In genomic region chr9:96618209-96619108, GRCh38 we compare ENCODE assay signal across 8 cellular contexts. TPM values are rescaled to one million over a fixed set of nuclear protein-coding genes. Genes with fewer than 3 reads are reported as not detected.
DNase-seq lines count a peak whose midpoint lies in the region; ATAC-seq and TF ChIP-seq lines count a peak whose summit lies in the region.

No MANE protein-coding gene starts in this region.

- TF ChIP-seq CTCF in HFFc6 (IDR thresholded peaks at IDR 0.05) (no peak), endothelial cell (IDR thresholded peaks at IDR 0.05; ENCODE audit: unreplicated experiment) (no peak)

- in situ Hi-C loops in ACHN (cut with HindIII; ENCODE audit: low pct_ligation_motif_present, low pct_unique_long_range_greater_than_20kb, low sequenced_read_pairs), result no loop called here

- H3K27me3 Mint-ChIP-seq in HFFc6 (ENCODE audit: insufficient read depth) (no peaks in the 10 kb centered on the region; the same call in 1 of the 2 replicates), endothelial cell (ENCODE audit: unreplicated experiment) (no peaks in the 10 kb centered on the region), memory B cell (peaks cover 21% of the 10 kb centered on the region)
- H3K27me3 Mint-ChIP-seq in activated CD4-positive, alpha-beta memory T cell treated with anti-CD3 and anti-CD28 coated beads, Interleukin-2, amount 10 ng/mL, durations not matched to agents 7 days and 5 days, result peaks cover 42% of the 10 kb centered on the region

- peak overlapping the region; percentile 58 for H3K27ac Mint-ChIP-seq in HFFc6
- no peak overlapping the region for H3K27ac Mint-ChIP-seq in activated CD4-positive, alpha-beta memory T cell treated with anti-CD3 and anti-CD28 coated beads, Interleukin-2, amount 10 ng/mL, durations not matched to agents 7 days and 5 days
- peak overlapping the region; percentile 26 for H3K27ac Mint-ChIP-seq in endothelial cell (ENCODE audit: unreplicated experiment)
- no peak overlapping the region for H3K27ac Mint-ChIP-seq in memory B cell

- H3K36me3 Mint-ChIP-seq in HFFc6 (ENCODE audit: low read depth) (no peaks in the 10 kb centered on the region), endothelial cell (ENCODE audit: low read depth, unreplicated experiment) (no peaks in the 10 kb centered on the region), memory B cell (no peaks in the 10 kb centered on the region)
- no peaks in the 10 kb centered on the region for H3K36me3 Mint-ChIP-seq in activated CD4-positive, alpha-beta memory T cell treated with anti-CD3 and anti-CD28 coated beads, Interleukin-2, amount 10 ng/mL, durations not matched to agents 7 days and 5 days (ENCODE audit: low read depth)

- peak overlapping the region; percentile 86 for H3K4me3 Mint-ChIP-seq in HFFc6
- peak overlapping the region; percentile 37 for H3K4me3 Mint-ChIP-seq in activated CD4-positive, alpha-beta memory T cell treated with anti-CD3 and anti-CD28 coated beads, Interleukin-2, amount 10 ng/mL, durations not matched to agents 7 days and 5 days
- peak overlapping the region; percentile 86 for H3K4me3 Mint-ChIP-seq in endothelial cell (ENCODE audit: unreplicated experiment)
- H3K4me3 Mint-ChIP-seq in memory B cell, result peak overlapping the region; percentile 75

- POLR2A ChIA-PET in activated CD4-positive, alpha-beta memory T cell treated with anti-CD3 and anti-CD28 coated beads, Interleukin-2, amount 10 ng/mL, durations not matched to agents 7 days and 5 days (lab: Charles Lee), result interaction anchor here (0.6 to 0.7 kb wide), 2 partner anchors 15 to 111 kb away, joined by 3 to 4 read pairs; no protein-coding TSS in a partner anchor

- H3K4me1 Mint-ChIP-seq in HFFc6 (ENCODE audit: low read depth), result peaks cover 60% of the 10 kb centered on the region
- peaks cover 4% of the 10 kb centered on the region for H3K4me1 Mint-ChIP-seq in activated CD4-positive, alpha-beta memory T cell treated with anti-CD3 and anti-CD28 coated beads, Interleukin-2, amount 10 ng/mL, durations not matched to agents 7 days and 5 days
- H3K4me1 Mint-ChIP-seq in endothelial cell (ENCODE audit: unreplicated experiment), result peaks cover 30% of the 10 kb centered on the region
- peaks cover 4% of the 10 kb centered on the region for H3K4me1 Mint-ChIP-seq in memory B cell

- no peak for ATAC-seq in memory B cell (ENCODE audit: low read depth)

- no peaks in the 10 kb centered on the region for H3K9me3 Mint-ChIP-seq in HFFc6
- H3K9me3 Mint-ChIP-seq in activated CD4-positive, alpha-beta memory T cell treated with anti-CD3 and anti-CD28 coated beads, Interleukin-2, amount 10 ng/mL, durations not matched to agents 7 days and 5 days, result no peaks in the 10 kb centered on the region
- H3K9me3 Mint-ChIP-seq in endothelial cell (ENCODE audit: unreplicated experiment), result no peaks in the 10 kb centered on the region
- H3K9me3 Mint-ChIP-seq in memory B cell, result no peaks in the 10 kb centered on the region

- CTCF ChIA-PET in activated CD4-positive, alpha-beta memory T cell treated with anti-CD3 and anti-CD28 coated beads, Interleukin-2, amount 10 ng/mL, durations not matched to agents 7 days and 5 days (lab: Charles Lee), result interaction anchor here (0.7 to 1.3 kb wide), 3 partner anchors 11 to 1275 kb away, joined by 3 to 5 read pairs (median 3); no protein-coding TSS in a partner anchor

- DNase-seq in ACHN, result peak; percentile 56
- peak; percentile 46 for DNase-seq in HFFc6
- peak; percentile 17 for DNase-seq in activated CD4-positive, alpha-beta memory T cell treated with anti-CD3 and anti-CD28 coated beads, Interleukin-2, amount 10 ng/mL, durations not matched to agents 7 days and 5 days
- peak; percentile 22 for DNase-seq in endothelial cell (ENCODE audit: low spot score)
- peak in 1 of 2 donors; percentile 32 for DNase-seq in memory B cell (ENCODE audit: low spot score in 2 of 2)
- DNase-seq in stimulated activated naive CD4-positive, alpha-beta T cell treated with Interleukin-2 at 50 U/mL for 16 hours (lab: John Stamatoyannopoulos, UW), result peak; percentile 7
- no peak for DNase-seq in germinal center (ENCODE audit: low spot score)
- no peak for DNase-seq in activated CD4-positive, CD25-positive, alpha-beta regulatory T cell treated with anti-CD3 and anti-CD28 coated beads, Interleukin-2, amount 50 U/mL, for 72 hours

RNA-seq across cellular contexts. Expression of gene CDC14B, which starts 1.2 kb away (rescaled TPM):
- total RNA-seq in HFFc6 (2021; fragmentation: NEBNext Ultra II Directional; extraction: Animal tissue kit (Norgen Biotek cat#: 25700)), result 10 to 100 TPM; 10.7 to 14.9 (median 12.1) TPM
- total RNA-seq in activated CD4-positive, alpha-beta memory T cell treated with anti-CD3 and anti-CD28 coated beads, Interleukin-2, amount 10 ng/mL, durations not matched to agents 7 days and 5 days, result 1 to 10 TPM; 3.0 to 3.1 TPM
- 21.4 TPM for total RNA-seq in endothelial cell (ENCODE audit: unreplicated experiment)

RNA-seq across cellular contexts. Expression of gene PRXL2C, which starts 36.7 kb away (rescaled TPM):
- total RNA-seq in HFFc6 (2021; fragmentation: NEBNext Ultra II Directional; extraction: Animal tissue kit (Norgen Biotek cat#: 25700)), result 10 to 100 TPM; 16.3 to 19.7 (median 17.8) TPM
- 10 to 100 TPM; 11.2 to 13.4 TPM for total RNA-seq in activated CD4-positive, alpha-beta memory T cell treated with anti-CD3 and anti-CD28 coated beads, Interleukin-2, amount 10 ng/mL, durations not matched to agents 7 days and 5 days
- 17.5 TPM for total RNA-seq in endothelial cell (ENCODE audit: unreplicated experiment)

Comparison
In these comparisons a context has a peak if more than half of its experiments do, and no peak if none do; other contexts are left out.
1. DNase-seq: peak in ACHN (single experiment), HFFc6 (single experiment), activated CD4-positive, alpha-beta memory T cell treated with anti-CD3 and anti-CD28 coated beads, Interleukin-2, amount 10 ng/mL, durations not matched to agents 7 days and 5 days (single experiment), endothelial cell (single experiment) and stimulated activated naive CD4-positive, alpha-beta T cell treated with Interleukin-2 at 50 U/mL for 16 hours (single experiment); none in germinal center (single experiment) and activated CD4-positive, CD25-positive, alpha-beta regulatory T cell treated with anti-CD3 and anti-CD28 coated beads, Interleukin-2, amount 50 U/mL, for 72 hours (single experiment).
2. H3K27ac Mint-ChIP-seq: peak in HFFc6 (single experiment) and endothelial cell (single experiment); none in activated CD4-positive, alpha-beta memory T cell treated with anti-CD3 and anti-CD28 coated beads, Interleukin-2, amount 10 ng/mL, durations not matched to agents 7 days and 5 days (single experiment) and memory B cell (single experiment).
3. Peak in every context shown above with its lines, with median percentiles within 50 percentile points of each other: H3K4me3 Mint-ChIP-seq.